21 cellular contexts compared by ENCODE assay signal in the genomic region with DNA sequence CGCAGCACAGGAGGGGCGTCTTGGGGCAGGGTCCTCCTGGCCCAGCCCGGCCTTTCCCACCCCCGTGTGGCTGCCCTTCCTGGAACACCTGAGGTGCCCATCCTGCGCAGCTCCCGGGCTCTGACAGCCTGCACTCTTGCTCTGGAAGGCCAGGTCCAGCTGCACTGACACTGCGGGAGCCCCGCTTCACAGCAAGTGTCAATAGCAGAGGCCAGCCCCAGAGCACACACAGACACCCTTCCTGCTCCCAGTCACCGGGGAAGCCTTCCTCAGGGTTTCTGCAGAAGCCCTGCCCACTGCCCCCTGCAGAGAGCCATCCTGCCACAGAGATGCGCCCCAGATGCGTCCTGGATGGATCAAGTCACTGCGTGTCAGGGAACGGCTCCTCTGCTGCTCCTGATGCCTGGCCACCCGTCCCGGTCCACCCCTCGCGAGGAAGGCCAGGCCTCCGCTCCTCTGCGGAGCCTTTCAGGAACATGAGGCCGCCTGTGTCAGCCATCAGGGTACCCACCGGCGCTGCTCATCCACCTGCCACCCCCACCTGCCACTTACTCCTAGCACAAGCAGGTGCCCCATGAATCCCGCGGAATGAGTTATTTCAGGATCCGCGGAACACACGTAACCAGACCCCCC.
A peak's percentile ranks its signal among the peaks of the same experiment; 100 is the strongest.
DNase-seq lines count a peak whose midpoint lies in the region; ATAC-seq and TF ChIP-seq lines count a peak whose summit lies in the region.
"Had no signal": no experiment of that assay in that cellular context is flagged by ENCODE, and none has a peak within 500 bp of the region (broad histone marks: within the 10 kb centered on the region; RNA-seq: fewer than 3 reads in every experiment).

No MANE protein-coding gene starts in this region.

- POLR2A ChIA-PET in WTC11 (lab: Charles Lee) = no interaction called here

- TF ChIP-seq CTCF in WTC11 (IDR thresholded peaks at IDR 0.05) = no peak

- DNase-seq in NCI-H146 (lab: John Stamatoyannopoulos, UW) = peak; percentile 92
- peak; percentile 83 for DNase-seq in NCI-H2171 (lab: John Stamatoyannopoulos, UW)
- peak; percentile 81 to 92 for DNase-seq in SHP77 (lab: John Stamatoyannopoulos, UW)
- DNase-seq in posterior vena cava (ENCODE audit: low spot score) = peak; percentile 67
- DNase-seq in D341Med (ENCODE audit: low spot score) = no peak
- DNase-seq in WTC11 (ENCODE audit: low spot score) = no peak
- DNase-seq: activated CD8-positive, alpha-beta memory T cell treated with anti-CD3 and anti-CD28 coated beads, Interleukin-2, amount 50 U/mL, for 48 hours; activated CD8-positive, alpha-beta T cell treated with anti-CD3 and anti-CD28 coated beads for 36 hours; activated naive CD4-positive, alpha-beta T cell treated with anti-CD3 and anti-CD28 coated beads for 36 hours; caudate nucleus; effector memory CD4-positive, alpha-beta T cell; EL; Karpas-422; mesenchymal stem cell; NCI-H1930; Right ventricle myocardium superior; sigmoid colon; stimulated activated CD4-positive, alpha-beta T cell treated with anti-CD3 and anti-CD28 coated beads, Interleukin-4, amount 100 ng/mL, for 1 hour had no signal

- no peaks in the 10 kb centered on the region for H3K9me3 Mint-ChIP-seq in WTC11
- H3K9me3 Mint-ChIP-seq: activated CD8-positive, alpha-beta T cell treated with anti-CD3 and anti-CD28 coated beads for 36 hours; activated naive CD4-positive, alpha-beta T cell treated with anti-CD3 and anti-CD28 coated beads for 36 hours had no signal

- H3K27me3 Mint-ChIP-seq in WTC11 (ENCODE audit: low read depth) = no peaks in the 10 kb centered on the region
- H3K27me3 Mint-ChIP-seq: activated CD8-positive, alpha-beta T cell treated with anti-CD3 and anti-CD28 coated beads for 36 hours had no signal

- peaks cover 12% of the 10 kb centered on the region for H3K4me1 Mint-ChIP-seq in WTC11

- CTCF ChIA-PET in WTC11 (lab: Charles Lee) = no interaction called here

- no peak overlapping the region for H3K4me3 Mint-ChIP-seq in WTC11
- H3K4me3 Mint-ChIP-seq: activated CD8-positive, alpha-beta T cell treated with anti-CD3 and anti-CD28 coated beads for 36 hours; activated naive CD4-positive, alpha-beta T cell treated with anti-CD3 and anti-CD28 coated beads for 36 hours had no signal

- H3K36me3 Mint-ChIP-seq in WTC11 = no peaks in the 10 kb centered on the region

- H3K27ac Mint-ChIP-seq in WTC11 = no peak overlapping the region
- H3K27ac Mint-ChIP-seq: activated CD8-positive, alpha-beta T cell treated with anti-CD3 and anti-CD28 coated beads for 36 hours; activated naive CD4-positive, alpha-beta T cell treated with anti-CD3 and anti-CD28 coated beads for 36 hours; progenitor cell of endocrine pancreas had no signal

- intact Hi-C loops in posterior vena cava (cut with DNase I) = no loop called here

- ATAC-seq in WTC11 = no peak
- no peak for ATAC-seq in GM18520 (IDR thresholded peaks at IDR 0.05; ENCODE audit: unreplicated experiment)
- ATAC-seq: activated CD8-positive, alpha-beta T cell treated with anti-CD3 and anti-CD28 coated beads for 36 hours; left lobe of liver had no signal

TF ChIP-seq in WTC11, 78 proteins besides CTCF, POLR2A, EP300 and RAD21 (continues in another document):
- TF ChIP-seq AR (CRISPR knock-in tag; IDR thresholded peaks at IDR 0.05) (no peak), KAT7 (CRISPR knock-in tag; IDR thresholded peaks at IDR 0.05; ENCODE audit: borderline replicate concordance) (no peak), NFE2L1 (CRISPR knock-in tag; IDR thresholded peaks at IDR 0.05) (no peak), CREM (CRISPR knock-in tag; IDR thresholded peaks at IDR 0.05) (no peak), USF1 (CRISPR knock-in tag; IDR thresholded peaks at IDR 0.05) (no peak), ZNF121 (CRISPR knock-in tag; IDR thresholded peaks at IDR 0.05) (no peak), ZNF281 (CRISPR knock-in tag; IDR thresholded peaks at IDR 0.05) (no peak), ZNF263 (CRISPR knock-in tag; IDR thresholded peaks at IDR 0.05; ENCODE audit: low read depth) (no peak), IRF2 (CRISPR knock-in tag; IDR thresholded peaks at IDR 0.05; ENCODE audit: borderline replicate concordance, low read depth) (no peak), ZNF416 (CRISPR knock-in tag; IDR thresholded peaks at IDR 0.05) (no peak), SOX15 (CRISPR knock-in tag; IDR thresholded peaks at IDR 0.05) (no peak)
- TF ChIP-seq, protein P1, sequence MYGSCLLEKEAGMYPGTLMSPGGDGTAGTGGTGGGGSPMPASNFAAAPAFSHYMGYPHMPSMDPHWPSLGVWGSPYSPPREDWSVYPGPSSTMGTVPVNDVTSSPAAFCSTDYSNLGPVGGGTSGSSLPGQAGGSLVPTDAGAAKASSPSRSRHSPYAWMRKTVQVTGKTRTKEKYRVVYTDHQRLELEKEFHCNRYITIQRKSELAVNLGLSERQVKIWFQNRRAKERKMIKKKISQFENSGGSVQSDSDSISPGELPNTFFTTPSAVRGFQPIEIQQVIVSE (CRISPR knock-in tag; IDR thresholded peaks at IDR 0.05; ENCODE audit: borderline replicate concordance) = no peak
- TF ChIP-seq, protein P2, sequence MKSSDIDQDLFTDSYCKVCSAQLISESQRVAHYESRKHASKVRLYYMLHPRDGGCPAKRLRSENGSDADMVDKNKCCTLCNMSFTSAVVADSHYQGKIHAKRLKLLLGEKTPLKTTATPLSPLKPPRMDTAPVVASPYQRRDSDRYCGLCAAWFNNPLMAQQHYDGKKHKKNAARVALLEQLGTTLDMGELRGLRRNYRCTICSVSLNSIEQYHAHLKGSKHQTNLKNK (CRISPR knock-in tag; IDR thresholded peaks at IDR 0.05) = no peak

Comparison
In these comparisons a context has a peak if more than half of its experiments do, and no peak if none do; other contexts are left out.
1. DNase-seq: peak in NCI-H146 (single experiment), NCI-H2171 (single experiment), SHP77 (2 of 2) and posterior vena cava (single experiment); none in D341Med (single experiment) and WTC11 (single experiment).